Comparison of ENCODE assay signal across 17 cellular contexts in genomic region chr12:14322403-14322802, GRCh38. TPM values are rescaled to one million over a fixed set of nuclear protein-coding genes. Genes with fewer than 3 reads are reported as not detected.
A peak's percentile ranks its signal among the peaks of the same experiment; 100 is the strongest.
DNase-seq lines count a peak whose midpoint lies in the region; ATAC-seq and TF ChIP-seq lines count a peak whose summit lies in the region.
"Had no signal": no experiment of that assay in that cellular context is flagged by ENCODE, and none has a peak within 500 bp of the region (broad histone marks: within the 10 kb centered on the region; RNA-seq: fewer than 3 reads in every experiment).

No MANE protein-coding gene starts in this region.

- no peaks in the 10 kb centered on the region for H3K36me3 Mint-ChIP-seq in activated T-cell treated with anti-CD3 and anti-CD28 coated beads, Interleukin-2, amount 50 U/mL, for 72 hours (ENCODE audit: insufficient read depth in 2 of 2)
- H3K36me3 Mint-ChIP-seq: CD14-positive monocyte had no signal

- in situ Hi-C loops in GM13976 (cut with MboI; ENCODE audit: low sequenced_read_pairs, unreplicated experiment): no loop called here

- no peak overlapping the region for H3K27ac Mint-ChIP-seq in activated T-cell treated with anti-CD3 and anti-CD28 coated beads, Interleukin-2, amount 50 U/mL, for 72 hours
- H3K27ac Mint-ChIP-seq: CD14-positive monocyte had no signal

- no peaks in the 10 kb centered on the region for H3K27me3 Mint-ChIP-seq in activated T-cell treated with anti-CD3 and anti-CD28 coated beads, Interleukin-2, amount 50 U/mL, for 72 hours (ENCODE audit: low read depth)

- H3K9me3 Mint-ChIP-seq in activated T-cell treated with anti-CD3 and anti-CD28 coated beads, Interleukin-2, amount 50 U/mL, for 72 hours: no peaks in the 10 kb centered on the region

- TF ChIP-seq CTCF in GM13976 (IDR thresholded peaks at IDR 0.05; ENCODE audit: borderline replicate concordance, control extremely low read depth, extremely low read depth, insufficient read depth, missing control alignments): no peak

- H3K4me3 Mint-ChIP-seq in activated T-cell treated with anti-CD3 and anti-CD28 coated beads, Interleukin-2, amount 50 U/mL, for 72 hours: no peak overlapping the region
- H3K4me3 Mint-ChIP-seq: CD14-positive monocyte had no signal

- ATAC-seq in GM21367 (IDR thresholded peaks at IDR 0.05; ENCODE audit: unreplicated experiment) (no peak), HG02885 (IDR thresholded peaks at IDR 0.05; ENCODE audit: poor library complexity, unreplicated experiment) (no peak)
- ATAC-seq in activated T-cell treated with anti-CD3 and anti-CD28 coated beads, Interleukin-2, amount 50 U/mL, for 72 hours (replicated peaks in 1 of 2): no peak
- ATAC-seq: Panc1 had no signal

- DNase-seq in AG08396 (ENCODE audit: low spot score) (peak; percentile 16), HCEC 1CT (peak; percentile 22), amniotic epithelial cell (ENCODE audit: low read depth) (peak; percentile 15), iris pigment epithelial cell (ENCODE audit: low read depth) (peak; percentile 66), GM13976 (ENCODE audit: low spot score) (no peak)
- no peak for DNase-seq in activated T-cell treated with anti-CD3 and anti-CD28 coated beads, Interleukin-2, amount 50 U/mL, for 72 hours
- DNase-seq: 8988T, DMS 273 treated with DMSO at 0.1 percent for 48 hours, H7, NCI-H1417 treated with DMSO at 0.1 percent for 48 hours, NCI-H2029 treated with DMSO at 0.1 percent for 48 hours, NCI-H2171 treated with DMSO at 0.1 percent for 48 hours, NCI-H510A had no signal

- H3K4me1 Mint-ChIP-seq in activated T-cell treated with anti-CD3 and anti-CD28 coated beads, Interleukin-2, amount 50 U/mL, for 72 hours (ENCODE audit: low read depth): no peaks in the 10 kb centered on the region

RNA-seq across cellular contexts. Expression of gene ATF7IP, which starts 43.1 kb away (rescaled TPM):
- total RNA-seq in activated T-cell treated with anti-CD3 and anti-CD28 coated beads, Interleukin-2, amount 50 U/mL, for 72 hours: 100 to 1,000 TPM; 129 to 139 TPM

Comparison
In these comparisons a context has a peak if more than half of its experiments do, and no peak if none do; other contexts are left out.
1. DNase-seq: peak in AG08396 (single experiment), HCEC 1CT (single experiment), amniotic epithelial cell (single experiment) and iris pigment epithelial cell (single experiment); none in GM13976 (single experiment) and activated T-cell treated with anti-CD3 and anti-CD28 coated beads, Interleukin-2, amount 50 U/mL, for 72 hours (0 of 2).